Comparison of ENCODE assay signal across 12 cellular contexts in the genomic region with DNA sequence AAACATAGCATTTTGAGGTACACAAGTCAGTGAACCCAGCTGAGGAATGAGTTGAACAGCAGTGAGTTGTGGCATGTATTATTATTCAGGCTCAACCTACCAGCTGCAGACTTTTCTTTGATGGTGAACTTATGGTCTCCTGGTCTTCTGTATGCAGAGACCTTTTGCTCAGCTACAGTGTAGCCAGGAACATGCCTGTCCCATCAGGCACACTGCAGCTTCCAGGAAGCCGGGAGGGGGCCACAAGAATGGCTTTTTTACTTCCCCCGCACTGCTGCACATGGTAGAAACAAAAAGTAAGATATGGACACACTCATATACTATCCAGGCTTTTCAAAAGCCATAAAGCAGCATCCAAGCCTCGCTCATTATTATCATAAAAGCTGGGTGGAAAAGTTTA.
DNase-seq lines count a peak whose midpoint lies in the region; ATAC-seq, FAIRE-seq and TF ChIP-seq lines count a peak whose summit lies in the region.
"Had no signal": no experiment of that assay in that cellular context is flagged by ENCODE, and none has a peak within 500 bp of the region (broad histone marks: within the 10 kb centered on the region; RNA-seq: fewer than 3 reads in every experiment).

No MANE protein-coding gene starts in this region.

- peaks cover 16% of the 10 kb centered on the region for H3K9me1 ChIP-seq in IMR-90 (ENCODE audit: insufficient read depth, low read length)

- H3K4ac ChIP-seq in IMR-90 (ENCODE audit: low read depth, low read length), result peak overlapping the region; percentile 76

- H3K27me3 ChIP-seq in IMR-90 (ENCODE audit: control insufficient read depth, insufficient read depth, low read length), result no peaks in the 10 kb centered on the region

- H3K4me3 ChIP-seq in A549, result no peak overlapping the region
- H3K4me3 ChIP-seq in IMR-90 (ENCODE audit: insufficient read depth, low read depth, low read length), result no peak overlapping the region

- H3K18ac ChIP-seq in IMR-90 (ENCODE audit: low read depth, low read length), result peak overlapping the region; percentile 28; the same call in 1 of the 2 replicates

- POLR2A ChIA-PET in A549 (lab: Yijun Ruan, JAX), result no interaction called here
- POLR2A ChIA-PET in IMR-90 (lab: Charles Lee; ENCODE audit: unreplicated experiment), result interaction anchor here (0.6 to 0.8 kb wide), 2 partner anchors 15 to 1214 kb away, joined by 3 read pairs; no protein-coding TSS in a partner anchor

- dilution Hi-C loops in IMR-90 (cut with HindIII; ENCODE audit: low sequenced_read_pairs, unreplicated experiment), result no loop called here

- peak overlapping the region; percentile 51; the same call in 1 of the 2 replicates for H3K56ac ChIP-seq in IMR-90 (ENCODE audit: extremely low read depth, insufficient read depth, low read length)

- peak overlapping the region; percentile 87; the same call in 2 of the 3 replicates for H2BK15ac ChIP-seq in IMR-90 (ENCODE audit: low read depth, low read length)

- H3K4me3 Mint-ChIP-seq in dendritic cell treated with granulocyte-macrophage colony-stimulating factor and Interleukin-4, amounts not matched to agents 40 ng/mL and 50 ng/mL, for 4 days, result no peak overlapping the region
- H3K4me3 Mint-ChIP-seq in osteocyte (ENCODE audit: unreplicated experiment) (no peak overlapping the region), natural killer cell (no peak overlapping the region)
- H3K4me3 Mint-ChIP-seq: memory B cell had no signal

- H3K9ac ChIP-seq in IMR-90 (ENCODE audit: low read depth, low read length), result peak overlapping the region; percentile 72; the same call in 1 of the 2 replicates

- H4K5ac ChIP-seq in IMR-90 (ENCODE audit: low read depth, low read length), result peak overlapping the region; percentile 34; the same call in 1 of the 2 replicates

- peak overlapping the region; percentile 63 for H4K91ac ChIP-seq in IMR-90 (ENCODE audit: insufficient read depth, low read depth, low read length)

- TF ChIP-seq RAD21 in A549 (conservative IDR thresholded peaks at IDR 0.05 in 1 of 2, IDR thresholded peaks at IDR 0.05 in 1 of 2), result no peak
- TF ChIP-seq RAD21 in IMR-90 (IDR thresholded peaks at IDR 0.05; ENCODE audit: low read length), result no peak

- no peaks in the 10 kb centered on the region for H3K9me3 Mint-ChIP-seq in dendritic cell treated with granulocyte-macrophage colony-stimulating factor and Interleukin-4, amounts not matched to agents 40 ng/mL and 50 ng/mL, for 4 days
- H3K9me3 Mint-ChIP-seq in osteocyte (ENCODE audit: unreplicated experiment) (no peaks in the 10 kb centered on the region), natural killer cell (no peaks in the 10 kb centered on the region)
- H3K9me3 Mint-ChIP-seq: memory B cell had no signal

- H2AK5ac ChIP-seq in IMR-90 (ENCODE audit: low read depth, low read length), result peak overlapping the region; percentile 38; the same call in 1 of the 2 replicates

- no peaks in the 10 kb centered on the region for H3K9me3 ChIP-seq in A549
- H3K9me3 ChIP-seq in IMR-90 (ENCODE audit: control insufficient read depth, insufficient read depth, low read length), result no peaks in the 10 kb centered on the region

- peak overlapping the region; percentile 54 for H3K14ac ChIP-seq in IMR-90 (replicated peaks; ENCODE audit: low read depth, low read length)

- peaks cover 0 to 3% of the 10 kb centered on the region in 2 experiments; a peak in 2 of 4 replicates for H3K79me1 ChIP-seq in IMR-90 (ENCODE audit: low read depth in 1 of 2, low read length in 2 of 2)

- H2AK9ac ChIP-seq in IMR-90 (replicated peaks; ENCODE audit: low read depth, low read length, poor library complexity), result no peak overlapping the region

- H3K4me2 ChIP-seq in A549 (peak overlapping the region; percentile 77), IMR-90 (ENCODE audit: low read depth, low read length) (no peak overlapping the region)

- intact Hi-C loops in IMR-90 (cut with micrococcal nuclease), result loop anchor here (5.0 kb wide), 1 partner anchor 77 kb away; no protein-coding TSS in a partner anchor
- intact Hi-C loops in dendritic cell treated with granulocyte-macrophage colony-stimulating factor and Interleukin-4, amounts not matched to agents 40 ng/mL and 50 ng/mL, for 4 days (cut with micrococcal nuclease), result no loop called here
- intact Hi-C loops in natural killer cell (cut with micrococcal nuclease), result no loop called here

- no peak for FAIRE-seq in A549 (lab: Jason Lieb, UNC)
- FAIRE-seq: H1 had no signal

- H2BK20ac ChIP-seq in IMR-90 (ENCODE audit: low read depth, low read length), result peak overlapping the region; percentile 78

- H2AFZ ChIP-seq in IMR-90 (replicated peaks; ENCODE audit: low read length, poor library complexity), result peak overlapping the region; percentile 63

- TF ChIP-seq EP300 in A549 (IDR thresholded peaks at IDR 0.05), result no peak

- H3K23ac ChIP-seq in IMR-90 (ENCODE audit: low read depth, low read length), result peak overlapping the region; percentile 68

- ATAC-seq in A549, result no peak
- ATAC-seq in IMR-90 (ENCODE audit: low read depth), result no peak
- no peak for ATAC-seq in natural killer cell
- ATAC-seq in activated CD4-positive, CD25-positive, alpha-beta regulatory T cell treated with anti-CD3 and anti-CD28 coated beads, Interleukin-2, amount 50 U/mL, for 24 hours, result no peak

- H4K20me1 ChIP-seq in IMR-90 (ENCODE audit: insufficient read depth, low read length), result no peaks in the 10 kb centered on the region

- peak overlapping the region; percentile 84 to 86 for H3K27ac ChIP-seq in A549
- H3K27ac ChIP-seq in IMR-90 (ENCODE audit: insufficient read depth, low read length), result peak overlapping the region; percentile 50; the same call in 1 of the 2 replicates

- H3K4me1 ChIP-seq in A549 (peaks cover 77% of the 10 kb centered on the region), IMR-90 (ENCODE audit: control insufficient read depth, insufficient read depth, low read length) (peaks cover 27% of the 10 kb centered on the region)

- no peaks in the 10 kb centered on the region for H3K27me3 Mint-ChIP-seq in dendritic cell treated with granulocyte-macrophage colony-stimulating factor and Interleukin-4, amounts not matched to agents 40 ng/mL and 50 ng/mL, for 4 days
- no peaks in the 10 kb centered on the region for H3K27me3 Mint-ChIP-seq in osteocyte (ENCODE audit: unreplicated experiment)
- no peaks in the 10 kb centered on the region for H3K27me3 Mint-ChIP-seq in natural killer cell (ENCODE audit: low read depth in 2 of 2)

- H2BK120ac ChIP-seq in IMR-90 (ENCODE audit: low read depth, low read length), result peak overlapping the region; percentile 84

- no TSS peak for BruUV-seq in IMR-90 (replicated peaks; lab: Mats Ljungman, UMichigan)

- in situ Hi-C loops in IMR-90 (cut with MboI; ENCODE audit: low sequenced_read_pairs), result no loop called here

- peak overlapping the region; percentile 43 for H3K27ac Mint-ChIP-seq in dendritic cell treated with granulocyte-macrophage colony-stimulating factor and Interleukin-4, amounts not matched to agents 40 ng/mL and 50 ng/mL, for 4 days
- H3K27ac Mint-ChIP-seq in osteocyte (ENCODE audit: unreplicated experiment) (peak overlapping the region; percentile 98), natural killer cell (peak overlapping the region in 1 of 2 donors; percentile 45)
- H3K27ac Mint-ChIP-seq: memory B cell had no signal

- 95% methylated on average over 3 of the region's 3 CpGs for WGBS in A549 (ENCODE audit: missing lambda C conversion rate)
- WGBS in IMR-90 (ENCODE audit: extremely low coverage in 2 of 2, insufficient read length in 1 of 2), 2 experiments, result no CpG with 5 or more reads among the region's 3 CpGs

- no peaks in the 10 kb centered on the region for H3K36me3 ChIP-seq in IMR-90 (ENCODE audit: control insufficient read depth, insufficient read depth, low read length)

- H3K36me3 Mint-ChIP-seq in dendritic cell treated with granulocyte-macrophage colony-stimulating factor and Interleukin-4, amounts not matched to agents 40 ng/mL and 50 ng/mL, for 4 days (ENCODE audit: low read depth), result no peaks in the 10 kb centered on the region
- no peaks in the 10 kb centered on the region for H3K36me3 Mint-ChIP-seq in osteocyte (ENCODE audit: unreplicated experiment)
- H3K36me3 Mint-ChIP-seq in natural killer cell, result no peaks in the 10 kb centered on the region
- H3K36me3 Mint-ChIP-seq: memory B cell had no signal

- DNase-seq in A549 (ENCODE audit: low read depth in 1 of 2, low spot score in 1 of 2) (no peak), IMR-90 (no peak), osteocyte (ENCODE audit: extremely low spot score, unreplicated experiment) (peak; percentile 30), natural killer cell (no peak), HK-2 (ENCODE audit: unreplicated experiment) (no peak), dedifferentiated amniotic fluid mesenchymal stem cell (ENCODE audit: extremely low spot score) (no peak)
- DNase-seq: DMS153, NCI-H1930 had no signal

- peak overlapping the region; percentile 26 for H2BK5ac ChIP-seq in IMR-90 (ENCODE audit: low read depth, low read length, poor library complexity, severe bottlenecking)

- H4K8ac ChIP-seq in IMR-90 (ENCODE audit: low read depth in 2 of 2, low read length in 2 of 2), result peak overlapping the region; percentile 58 to 96

- TF ChIP-seq CTCF in A549 (IDR thresholded peaks at IDR 0.05) (no peak), IMR-90 (conservative IDR thresholded peaks at IDR 0.05; ENCODE audit: low read depth, low read length) (no peak), osteocyte (IDR thresholded peaks at IDR 0.05) (no peak), natural killer cell (IDR thresholded peaks at IDR 0.05) (no peak)

- CTCF ChIA-PET in A549 (lab: Yijun Ruan, JAX) (no interaction called here), IMR-90 (lab: Yijun Ruan, JAX) (interaction anchor here (0.6 to 0.7 kb wide), 3 partner anchors 33 to 214 kb away, joined by 3 to 5 read pairs (median 3); no protein-coding TSS in a partner anchor)

- no peak for TF ChIP-seq POLR2A in A549 (IDR thresholded peaks at IDR 0.05; ENCODE audit: low read length)
- TF ChIP-seq POLR2A in IMR-90 (IDR thresholded peaks at IDR 0.05; ENCODE audit: low read depth, low read length), result no peak

- peaks cover 22% of the 10 kb centered on the region for H3K4me1 Mint-ChIP-seq in dendritic cell treated with granulocyte-macrophage colony-stimulating factor and Interleukin-4, amounts not matched to agents 40 ng/mL and 50 ng/mL, for 4 days (ENCODE audit: low read depth)
- H3K4me1 Mint-ChIP-seq in osteocyte (ENCODE audit: unreplicated experiment) (peaks cover 74% of the 10 kb centered on the region), natural killer cell (peaks cover 8 to 11% of the 10 kb centered on the region in 2 donors)

TF ChIP-seq in A549, 52 proteins besides CTCF, POLR2A, EP300 and RAD21 (continues in another document):
- TF ChIP-seq TP53 (CRISPR knock-in tag; IDR thresholded peaks at IDR 0.05), result no peak
- no peak for TF ChIP-seq CBX2 (IDR thresholded peaks at IDR 0.05; ENCODE audit: borderline replicate concordance, low read depth)
- no peak for TF ChIP-seq HDAC2 (IDR thresholded peaks at IDR 0.05)
- no peak for TF ChIP-seq KDM5A (IDR thresholded peaks at IDR 0.05)

TF ChIP-seq in IMR-90, 13 proteins besides CTCF, POLR2A, EP300 and RAD21 (continues in another document):
- TF ChIP-seq CEBPB (IDR thresholded peaks at IDR 0.05; ENCODE audit: low read depth, low read length) (no peak), MAFK (IDR thresholded peaks at IDR 0.05; ENCODE audit: low read depth, low read length) (no peak), BHLHE40 (IDR thresholded peaks at IDR 0.05; ENCODE audit: low read depth, low read length) (no peak), SMC3 (IDR thresholded peaks at IDR 0.05; ENCODE audit: low read depth, low read length) (no peak)
